Comparison of ENCODE assay signal across 23 cellular contexts in the genomic region with DNA sequence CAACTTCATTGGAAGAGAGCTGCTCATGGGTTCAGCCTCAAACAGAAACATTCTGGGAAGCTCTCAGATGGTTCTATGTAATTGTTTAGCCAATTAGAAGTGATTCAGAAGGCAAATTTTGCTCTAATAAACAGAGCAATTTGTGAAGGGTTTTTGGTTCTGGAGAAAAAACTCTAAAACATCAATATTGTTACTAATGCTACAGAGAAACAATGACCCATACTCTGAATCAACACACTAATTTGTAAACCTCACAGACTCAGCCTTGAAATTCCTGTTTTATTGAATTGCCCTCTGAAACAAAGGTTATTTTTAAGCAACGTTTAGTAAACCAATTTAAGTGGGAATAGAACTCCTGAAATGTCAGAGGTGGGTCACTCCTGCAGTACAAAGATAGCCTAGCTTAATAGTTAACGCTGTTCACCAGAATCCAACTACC.
DNase-seq lines count a peak whose midpoint lies in the region; ATAC-seq and TF ChIP-seq lines count a peak whose summit lies in the region.
"Had no signal": no experiment of that assay in that cellular context is flagged by ENCODE, and none has a peak within 500 bp of the region (broad histone marks: within the 10 kb centered on the region; RNA-seq: fewer than 3 reads in every experiment).

No MANE protein-coding gene starts in this region.

- TF ChIP-seq CTCF in fibroblast of mammary gland (conservative IDR thresholded peaks at IDR 0.05; ENCODE audit: control insufficient read depth, insufficient read depth, low read depth, low read length) (no peak), sigmoid colon (IDR thresholded peaks at IDR 0.05) (no peak)

- H3K36me3 ChIP-seq in adipocyte (ENCODE audit: control insufficient read depth, insufficient read depth, low read length, severe bottlenecking) (no peaks in the 10 kb centered on the region), sigmoid colon (no peaks in the 10 kb centered on the region)
- H3K36me3 ChIP-seq: Peyer's patch had no signal

- H3K4me1 ChIP-seq in adipocyte (ENCODE audit: control insufficient read depth, insufficient read depth, low read length), result peaks cover 52% of the 10 kb centered on the region
- H3K4me1 ChIP-seq in sigmoid colon, result peaks cover 0 to 78% (median 61%) of the 10 kb centered on the region in 4 donors

- intact Hi-C loops in sigmoid colon (cut with DNase I), result no loop called here
- intact Hi-C loops in Right ventricle myocardium superior (cut with DNase I), result no loop called here

- no peaks in the 10 kb centered on the region for H3K27me3 ChIP-seq in adipocyte (replicated peaks; ENCODE audit: control insufficient read depth, insufficient read depth, low read length)
- H3K27me3 ChIP-seq in sigmoid colon, result no peaks in the 10 kb centered on the region
- H3K27me3 ChIP-seq: Peyer's patch had no signal

- no peaks in the 10 kb centered on the region for H3K9me3 ChIP-seq in adipocyte (ENCODE audit: control insufficient read depth, low read length)
- H3K9me3 ChIP-seq in sigmoid colon, result no peaks in the 10 kb centered on the region
- H3K9me3 ChIP-seq: Peyer's patch had no signal

- H3K27ac ChIP-seq in sigmoid colon, result peak overlapping the region; percentile 17 to 97 (median 96)
- H3K27ac ChIP-seq: HL-60 had no signal

- peak; percentile 22 for DNase-seq in AG08396 (ENCODE audit: low spot score)
- DNase-seq in adipocyte (ENCODE audit: low read depth), result no peak
- DNase-seq in fibroblast of mammary gland (ENCODE audit: low read depth), result peak; percentile 36
- no peak for DNase-seq in sigmoid colon
- no peak for DNase-seq in NCI-H1092 (lab: John Stamatoyannopoulos, UW)
- DNase-seq in NCI-H446 treated with DMSO at 0.1 percent for 48 hours (lab: John Stamatoyannopoulos, UW), result no peak
- DNase-seq in Right ventricle myocardium superior, result no peak
- DNase-seq: activated CD4-positive, alpha-beta T cell treated with anti-CD3 and anti-CD28 coated beads, Interleukin-2, amount 50 U/mL, for 1 hour; activated CD8-positive, alpha-beta memory T cell treated with anti-CD3 and anti-CD28 coated beads, Interleukin-2, amount 50 U/mL, for 4 hours; activated effector memory CD4-positive, alpha-beta T cell treated with Interleukin-2 at 50 U/mL for 16 hours; activated naive CD8-positive, alpha-beta T cell treated with anti-CD3 and anti-CD28 coated beads, Interleukin-2, amount 50 U/mL, for 24 hours; caudate nucleus; DMS 273 treated with DMSO at 0.1 percent for 48 hours; GDM1; H7; hypothalamus; mesendoderm; NCI-H1694; Peyer's patch; stimulated activated CD4-positive, alpha-beta T cell treated with anti-CD3 and anti-CD28 coated beads, Interleukin-2, amount 100 ng/mL, for 24 hours had no signal

- TF ChIP-seq POLR2A in sigmoid colon (IDR thresholded peaks at IDR 0.05), result no peak

- peak overlapping the region; percentile 49 for H3K9ac ChIP-seq in adipocyte (ENCODE audit: low read length)

- no peak for ATAC-seq in GM18861 (IDR thresholded peaks at IDR 0.05; ENCODE audit: unreplicated experiment)
- no peak for ATAC-seq in Right ventricle myocardium superior (ENCODE audit: poor library complexity)
- ATAC-seq: activated naive CD8-positive, alpha-beta T cell treated with anti-CD3 and anti-CD28 coated beads, Interleukin-2, amount 50 U/mL, for 24 hours; natural killer cell treated with Interleukin-12 subunit alpha and Interleukin-12 subunit beta and Interleukin-15 and Interleukin-18, amount 100 ng/mL, for 72 hours had no signal

- no peak for TF ChIP-seq EP300 in sigmoid colon (IDR thresholded peaks at IDR 0.05)

- H3K4me3 ChIP-seq in adipocyte (ENCODE audit: low read length) (no peak overlapping the region), fibroblast of mammary gland (ENCODE audit: control insufficient read depth, low read depth, low read length) (no peak overlapping the region), sigmoid colon (no peak overlapping the region)
- H3K4me3 ChIP-seq: Peyer's patch had no signal

- 31 to 68% methylated on average over 2 of the region's 2 CpGs for whole genome bisulfite sequencing in sigmoid colon, 2 donors

Comparison
In these comparisons a context has a peak if more than half of its experiments do, and no peak if none do; other contexts are left out.
1. DNase-seq: peak in AG08396 (single experiment) and fibroblast of mammary gland (single experiment); none in adipocyte (single experiment), sigmoid colon (single experiment), NCI-H1092 (single experiment), NCI-H446 treated with DMSO at 0.1 percent for 48 hours (single experiment) and Right ventricle myocardium superior (single experiment).